In genomic region chr16:88118839-88119741, GRCh38 we compare ENCODE assay signal across 1 cellular context.
TF ChIP-seq lines count a peak whose summit lies in the region.
"Not testable (repeated sequence)": the region's sequence is repeated elsewhere in the genome, so short reads cannot be mapped to it uniquely, and the experiment has no call there.

No MANE protein-coding gene starts in this region.

TF ChIP-seq in HepG2, 621 proteins besides CTCF, POLR2A, EP300 and RAD21 (continued from another document):
- TF ChIP-seq TEAD3 (CRISPR knock-in tag; optimal IDR thresholded peaks at IDR 0.05; ENCODE audit: borderline replicate concordance), result peak; percentile 53
- peak; percentile 21; the same call in 1 of the 2 replicates for TF ChIP-seq FOXO1 (CRISPR knock-in tag; IDR thresholded peaks at IDR 0.05)
- TF ChIP-seq NCOA2 (CRISPR knock-in tag; IDR thresholded peaks at IDR 0.05), result 0 out of 2 replicates have a peak, but pooled peaks have one; percentile 15
- peak; percentile 77; the same call in 1 of the 2 replicates for TF ChIP-seq DDIT3 (CRISPR knock-in tag; IDR thresholded peaks at IDR 0.05)
- TF ChIP-seq POGZ (CRISPR knock-in tag; IDR thresholded peaks at IDR 0.05), result 0 out of 2 replicates have a peak, but pooled peaks have one; percentile 20
- peak; percentile 74 for TF ChIP-seq BCL6 (CRISPR knock-in tag; IDR thresholded peaks at IDR 0.05)
- peak; percentile 34; the same call in 1 of the 2 replicates for TF ChIP-seq NR2F6 (IDR thresholded peaks at IDR 0.05)
- TF ChIP-seq NR2F6 (CRISPR knock-in tag; IDR thresholded peaks at IDR 0.05); FOXP1 (IDR thresholded peaks at IDR 0.05): not testable (repeated sequence)
- TF ChIP-seq HOMEZ (CRISPR knock-in tag; IDR thresholded peaks at IDR 0.05; ENCODE audit: low read depth), result peak; percentile 24; the same call in 1 of the 2 replicates
- peak; percentile 100 for TF ChIP-seq ZNF709 (CRISPR knock-in tag; IDR thresholded peaks at IDR 0.05)
- TF ChIP-seq HDAC2 (CRISPR knock-in tag; IDR thresholded peaks at IDR 0.05), result peak; percentile 53
- TF ChIP-seq FOXP1 (CRISPR knock-in tag; IDR thresholded peaks at IDR 0.05), result peak; percentile 51; the same call in 1 of the 2 replicates
